8 cellular contexts compared by ENCODE assay signal in the genomic region with DNA sequence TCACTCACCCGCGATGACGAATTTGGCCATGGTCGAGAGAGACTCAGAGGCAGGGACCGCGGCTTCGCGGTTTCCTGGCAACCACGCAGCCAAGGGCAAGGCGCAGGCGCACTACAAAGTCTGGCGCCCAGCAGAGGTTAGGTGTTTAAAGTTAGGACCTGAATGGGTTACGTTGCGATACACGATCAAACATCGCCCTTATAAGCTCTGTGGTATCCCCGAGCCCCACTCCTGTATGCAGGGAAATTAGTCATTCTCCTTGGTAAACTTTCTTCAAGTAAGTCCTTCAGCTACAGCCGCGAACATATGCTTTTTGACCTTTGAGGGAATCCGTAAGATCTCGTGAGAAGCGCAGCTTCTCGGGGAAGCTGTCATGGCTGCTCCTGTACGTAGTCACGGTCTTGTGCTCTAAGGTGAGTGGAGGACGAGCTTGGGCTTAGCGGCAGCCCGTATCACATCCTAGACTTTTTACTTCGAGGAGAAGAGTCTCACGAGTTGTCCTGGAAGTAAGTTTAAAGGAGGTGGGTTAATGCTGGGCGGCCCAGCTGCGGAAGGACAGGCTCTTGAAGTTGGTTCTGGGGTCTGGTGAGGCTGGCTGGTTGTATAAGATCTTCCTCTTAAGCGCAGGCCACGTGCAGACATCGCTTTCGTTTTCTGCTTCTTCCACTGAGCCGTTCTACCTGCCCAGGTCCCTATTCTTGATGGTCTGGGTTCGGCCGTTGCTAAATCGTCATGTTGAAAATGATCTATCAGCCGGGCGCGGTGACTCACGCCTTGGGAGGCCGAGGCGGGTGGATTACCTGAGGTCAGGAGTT. TPM values are rescaled to one million over a fixed set of nuclear protein-coding genes. Genes with fewer than 3 reads are reported as not detected.
DNase-seq lines count a peak whose midpoint lies in the region; ATAC-seq, FAIRE-seq and TF ChIP-seq lines count a peak whose summit lies in the region.

A gene (plus strand): TSS at position 365 of the 815 bp plus-strand sequence. CDS start 1,088 bp downstream, outside the sequence.
A gene (minus strand): TSS at position 87 of the 815 bp plus-strand sequence. CDS start 57 bp downstream, at position 30.

- peak; percentile 90 for ATAC-seq in stimulated activated naive CD8-positive, alpha-beta T cell treated with anti-CD3 and anti-CD28 coated beads, Interleukin-15, amount 100 ng/mL, for 72 hours

- H3K27me3 ChIP-seq in Loucy (ENCODE audit: insufficient read depth, low read length, poor library complexity, severe bottlenecking) (peaks cover 18% of the 10 kb centered on the region), neural cell (ENCODE audit: insufficient read depth, low read depth, low read length) (no peaks in the 10 kb centered on the region)

- DNase-seq in ELF-1 (ENCODE audit: low read depth, low spot score) (peak; percentile 93), H54 (ENCODE audit: insufficient read length, low spot score) (peak; percentile 82), activated gamma-delta T cell (lab: John Stamatoyannopoulos, UW) (peak; percentile 64), foreskin fibroblast (peak; percentile 96 to 99)
- peak; percentile 83 to 92 for DNase-seq in stimulated activated naive CD8-positive, alpha-beta T cell treated with anti-CD3 and anti-CD28 coated beads, Interleukin-15, amount 100 ng/mL, for 72 hours

- H3K79me2 ChIP-seq in Loucy (ENCODE audit: insufficient read depth, low read length) (peaks cover 29% of the 10 kb centered on the region), neural cell (replicated peaks; ENCODE audit: insufficient read depth, low read length) (peaks cover 25% of the 10 kb centered on the region)

- TF ChIP-seq POLR2A in H54 (IDR thresholded peaks at IDR 0.05; ENCODE audit: low read depth, low read length) (peak; percentile 71), Raji (IDR thresholded peaks at IDR 0.05; ENCODE audit: insufficient read depth, low read depth, low read length) (peak; percentile 86)

- H3F3A ChIP-seq in Loucy (ENCODE audit: low read depth) = no peaks in the 10 kb centered on the region
- H3F3A ChIP-seq in neural cell (ENCODE audit: insufficient read depth, low read length, poor library complexity, severe bottlenecking) = no peaks in the 10 kb centered on the region

- H4K20me1 ChIP-seq in Loucy (ENCODE audit: insufficient read depth, low read length, poor library complexity, severe bottlenecking) (no peaks in the 10 kb centered on the region), neural cell (ENCODE audit: insufficient read depth) (no peaks in the 10 kb centered on the region)

- no peak for TF ChIP-seq CTCF in Loucy (conservative IDR thresholded peaks at IDR 0.05; ENCODE audit: low read length)
- TF ChIP-seq CTCF in foreskin fibroblast (IDR thresholded peaks at IDR 0.05; ENCODE audit: low read depth, low read length) = no peak
- no peak for TF ChIP-seq CTCF in neural cell (IDR thresholded peaks at IDR 0.05; ENCODE audit: poor library complexity, severe bottlenecking)

- no peaks in the 10 kb centered on the region for H3K27me3 Mint-ChIP-seq in stimulated activated naive CD8-positive, alpha-beta T cell treated with anti-CD3 and anti-CD28 coated beads, Interleukin-15, amount 100 ng/mL, for 72 hours

- H3K4me3 Mint-ChIP-seq in stimulated activated naive CD8-positive, alpha-beta T cell treated with anti-CD3 and anti-CD28 coated beads, Interleukin-15, amount 100 ng/mL, for 72 hours = peak within 1 kb of the TSS; percentile 88 to 89

- H3K9me3 ChIP-seq in Loucy (ENCODE audit: insufficient read depth, low read depth, low read length) (no peaks in the 10 kb centered on the region), neural cell (ENCODE audit: low read length) (no peaks in the 10 kb centered on the region)

- peak; percentile 90 for FAIRE-seq in H54 (lab: Jason Lieb, UNC)

- H3K9me2 ChIP-seq in Loucy (replicated peaks; ENCODE audit: low read depth, low read length) = no peaks in the 10 kb centered on the region
- H3K9me2 ChIP-seq in neural cell (ENCODE audit: insufficient read depth, low read length) = no peaks in the 10 kb centered on the region

- H3K27ac ChIP-seq in neural cell (ENCODE audit: low read length) = peak within 1 kb of the TSS; percentile 86

- H3K4me3 ChIP-seq in Loucy (ENCODE audit: low read length, poor library complexity, severe bottlenecking) (peak within 1 kb of the TSS; percentile 86), foreskin fibroblast (ENCODE audit: low read depth in 1 of 2, low read length in 2 of 2) (peak within 1 kb of the TSS; percentile 93 to 94), neural cell (ENCODE audit: low read length) (peak within 1 kb of the TSS; percentile 92)

- TF ChIP-seq EP300 in neural cell (conservative IDR thresholded peaks at IDR 0.05; ENCODE audit: poor library complexity, severe bottlenecking) = no peak

- peak within 1 kb of the TSS; percentile 79 for H3K4me2 ChIP-seq in Loucy (ENCODE audit: low read depth, low read length, poor library complexity, severe bottlenecking)
- peak within 1 kb of the TSS; percentile 87 for H3K4me2 ChIP-seq in neural cell (ENCODE audit: low read length)

- peak within 1 kb of the TSS; percentile 99 for H2AFZ ChIP-seq in Loucy (ENCODE audit: low read length)
- H2AFZ ChIP-seq in neural cell (ENCODE audit: low read depth, low read length) = peak within 1 kb of the TSS; percentile 89

- peaks cover 33% of the 10 kb centered on the region for H3K4me1 ChIP-seq in Loucy (ENCODE audit: insufficient read depth, low read length, poor library complexity, severe bottlenecking)

- H3K9ac ChIP-seq in Loucy (ENCODE audit: low read depth, low read length, poor library complexity, severe bottlenecking) = peak within 1 kb of the TSS; percentile 77
- peak within 1 kb of the TSS; percentile 79 for H3K9ac ChIP-seq in neural cell (ENCODE audit: low read length)

- H3K36me3 ChIP-seq in Loucy (ENCODE audit: insufficient read depth, low read length) (no peaks in the 10 kb centered on the region), neural cell (ENCODE audit: insufficient read depth, low read length) (peaks cover 6% of the 10 kb centered on the region)

- no peaks in the 10 kb centered on the region for H3K9me3 Mint-ChIP-seq in stimulated activated naive CD8-positive, alpha-beta T cell treated with anti-CD3 and anti-CD28 coated beads, Interleukin-15, amount 100 ng/mL, for 72 hours

- peak within 1 kb of the TSS; percentile 99 for H3K27ac Mint-ChIP-seq in stimulated activated naive CD8-positive, alpha-beta T cell treated with anti-CD3 and anti-CD28 coated beads, Interleukin-15, amount 100 ng/mL, for 72 hours

- TF ChIP-seq RAD21 in neural cell (conservative IDR thresholded peaks at IDR 0.05) = peak; percentile 21

- H3K4me1 Mint-ChIP-seq in stimulated activated naive CD8-positive, alpha-beta T cell treated with anti-CD3 and anti-CD28 coated beads, Interleukin-15, amount 100 ng/mL, for 72 hours = peaks cover 36% of the 10 kb centered on the region

TF ChIP-seq in neural cell, 6 proteins besides CTCF, POLR2A, EP300 and RAD21:
- peak; percentile 96 for TF ChIP-seq MXI1 (conservative IDR thresholded peaks at IDR 0.05; ENCODE audit: poor library complexity, severe bottlenecking)
- TF ChIP-seq, protein P1, sequence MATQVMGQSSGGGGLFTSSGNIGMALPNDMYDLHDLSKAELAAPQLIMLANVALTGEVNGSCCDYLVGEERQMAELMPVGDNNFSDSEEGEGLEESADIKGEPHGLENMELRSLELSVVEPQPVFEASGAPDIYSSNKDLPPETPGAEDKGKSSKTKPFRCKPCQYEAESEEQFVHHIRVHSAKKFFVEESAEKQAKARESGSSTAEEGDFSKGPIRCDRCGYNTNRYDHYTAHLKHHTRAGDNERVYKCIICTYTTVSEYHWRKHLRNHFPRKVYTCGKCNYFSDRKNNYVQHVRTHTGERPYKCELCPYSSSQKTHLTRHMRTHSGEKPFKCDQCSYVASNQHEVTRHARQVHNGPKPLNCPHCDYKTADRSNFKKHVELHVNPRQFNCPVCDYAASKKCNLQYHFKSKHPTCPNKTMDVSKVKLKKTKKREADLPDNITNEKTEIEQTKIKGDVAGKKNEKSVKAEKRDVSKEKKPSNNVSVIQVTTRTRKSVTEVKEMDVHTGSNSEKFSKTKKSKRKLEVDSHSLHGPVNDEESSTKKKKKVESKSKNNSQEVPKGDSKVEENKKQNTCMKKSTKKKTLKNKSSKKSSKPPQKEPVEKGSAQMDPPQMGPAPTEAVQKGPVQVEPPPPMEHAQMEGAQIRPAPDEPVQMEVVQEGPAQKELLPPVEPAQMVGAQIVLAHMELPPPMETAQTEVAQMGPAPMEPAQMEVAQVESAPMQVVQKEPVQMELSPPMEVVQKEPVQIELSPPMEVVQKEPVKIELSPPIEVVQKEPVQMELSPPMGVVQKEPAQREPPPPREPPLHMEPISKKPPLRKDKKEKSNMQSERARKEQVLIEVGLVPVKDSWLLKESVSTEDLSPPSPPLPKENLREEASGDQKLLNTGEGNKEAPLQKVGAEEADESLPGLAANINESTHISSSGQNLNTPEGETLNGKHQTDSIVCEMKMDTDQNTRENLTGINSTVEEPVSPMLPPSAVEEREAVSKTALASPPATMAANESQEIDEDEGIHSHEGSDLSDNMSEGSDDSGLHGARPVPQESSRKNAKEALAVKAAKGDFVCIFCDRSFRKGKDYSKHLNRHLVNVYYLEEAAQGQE (IDR thresholded peaks at IDR 0.05; ENCODE audit: borderline replicate concordance) = peak; percentile 76
- no peak for TF ChIP-seq EZH2 (IDR thresholded peaks at IDR 0.05; ENCODE audit: borderline replicate concordance, insufficient read depth, low read length, poor library complexity, severe bottlenecking)
- TF ChIP-seq SMC3 (conservative IDR thresholded peaks at IDR 0.05; ENCODE audit: poor library complexity) = no peak
- TF ChIP-seq POLR2AphosphoS5 (IDR thresholded peaks at IDR 0.05) = peak; percentile 91
- peak; percentile 44 for TF ChIP-seq TAF1 (IDR thresholded peaks at IDR 0.05; ENCODE audit: low read depth)

RNA-seq across cellular contexts. Expression of the first gene that starts in this region (rescaled TPM):
- polyA plus RNA-seq in neural cell = 52.1 and 56.1 TPM in 2 replicates
- polyA minus RNA-seq in neural cell = 83.0 and 91.2 TPM in 2 replicates

RNA-seq across cellular contexts. Expression of the second gene that starts in this region (rescaled TPM):
- polyA plus RNA-seq in neural cell = 11.7 and 17.8 TPM in 2 replicates
- 9.3 and 9.7 TPM in 2 replicates for polyA minus RNA-seq in neural cell

Comparison
In these comparisons a context has a peak if more than half of its experiments do, and no peak if none do; other contexts are left out.
1. Peak in every context shown above with its lines: DNase-seq, ATAC-seq, H3K4me3 ChIP-seq and H3K27ac ChIP-seq.